ENCODE assay signal across 8 cellular contexts in genomic region chr1:84995484-84996334, GRCh38. TPM values are rescaled to one million over a fixed set of nuclear protein-coding genes. Genes with fewer than 3 reads are reported as not detected.
A peak's percentile ranks its signal among the peaks of the same experiment; 100 is the strongest.
DNase-seq lines count a peak whose midpoint lies in the region; ATAC-seq and TF ChIP-seq lines count a peak whose summit lies in the region.

No MANE protein-coding gene starts in this region.

- no peak overlapping the region for H3K27ac ChIP-seq in RWPE1

- peak overlapping the region; percentile 81 to 94 (median 87) for H3K4me3 Mint-ChIP-seq in naive B cell

- H3K9me3 Mint-ChIP-seq in naive B cell: no peaks in the 10 kb centered on the region

- peak overlapping the region in 5 of 6 donors; percentile 16 to 91 (median 74) for H3K27ac Mint-ChIP-seq in naive B cell

- H3K27me3 ChIP-seq in MG63: peaks cover 16% of the 10 kb centered on the region

- TF ChIP-seq CTCF in RWPE1 (conservative IDR thresholded peaks at IDR 0.05; ENCODE audit: low read depth): no peak

- H3K27me3 Mint-ChIP-seq in naive B cell: peaks cover 0 to 12% (median 9%) of the 10 kb centered on the region in 3 donors

- CTCF ChIA-PET in RWPE1 (lab: Yijun Ruan, JAX): no interaction called here

- ATAC-seq in HG02571 (IDR thresholded peaks at IDR 0.05; ENCODE audit: unreplicated experiment) (peak; percentile 45), naive B cell (ENCODE audit: low read depth in 2 of 2) (peak; percentile 71 to 73)

- H3K36me3 Mint-ChIP-seq in naive B cell: peaks cover 5 to 7% of the 10 kb centered on the region in 2 donors

- H3K9me3 ChIP-seq in MG63: no peaks in the 10 kb centered on the region

- peaks cover 40 to 52% (median 43%) of the 10 kb centered on the region in 3 donors for H3K4me1 Mint-ChIP-seq in naive B cell

- POLR2A ChIA-PET in RWPE1 (lab: Yijun Ruan, JAX; ENCODE audit: low non-redundant PET): no interaction called here

- no peak overlapping the region for H3K4me3 ChIP-seq in MG63

- no peaks in the 10 kb centered on the region for H3K36me3 ChIP-seq in MG63

- DNase-seq in SIG-M5 treated with dmso at 0.1 percent for 504 hours (lab: John Stamatoyannopoulos, UW; ENCODE audit: unreplicated experiment) (peak; percentile 73), SIG-M5 (lab: John Stamatoyannopoulos, UW) (no peak), NOMO-1 treated with dmso at 0.1 percent for 144 hours (lab: John Stamatoyannopoulos, UW; ENCODE audit: unreplicated experiment) (peak; percentile 46), naive B cell (peak; percentile 59), GDM1 (lab: John Stamatoyannopoulos, UW) (no peak), RWPE1 (ENCODE audit: low spot score) (no peak), MG63 (no peak)

RNA-seq across cellular contexts. Expression of gene MCOLN2, which starts 1.2 kb away (rescaled TPM):
- polyA plus RNA-seq in naive B cell (ENCODE audit: low read depth in 6 of 6): 1 to 10 TPM in 4 of 6 donors, under 1 TPM in 2; 0.43 to 4.1 (median 1.5) TPM
- total RNA-seq in MG63 (2014; rRNA removed; shearing (Covaris generic); ENCODE audit: low replicate concordance): 2.8 and 5.6 TPM in 2 replicates

RNA-seq across cellular contexts. Expression of gene MCOLN3, which starts 52.6 kb away (rescaled TPM):
- not detected for polyA plus RNA-seq in naive B cell (ENCODE audit: low read depth in 6 of 6)
- total RNA-seq in MG63 (2014; rRNA removed; shearing (Covaris generic); ENCODE audit: low replicate concordance): 0.35 and 0.82 TPM in 2 replicates

Comparison
In these comparisons a context has a peak if more than half of its experiments do, and no peak if none do; other contexts are left out.
1. DNase-seq: peak in SIG-M5 treated with dmso at 0.1 percent for 504 hours (single experiment), NOMO-1 treated with dmso at 0.1 percent for 144 hours (single experiment) and naive B cell (single experiment); none in SIG-M5 (single experiment), GDM1 (single experiment), RWPE1 (single experiment) and MG63 (single experiment).